In the genomic region with DNA sequence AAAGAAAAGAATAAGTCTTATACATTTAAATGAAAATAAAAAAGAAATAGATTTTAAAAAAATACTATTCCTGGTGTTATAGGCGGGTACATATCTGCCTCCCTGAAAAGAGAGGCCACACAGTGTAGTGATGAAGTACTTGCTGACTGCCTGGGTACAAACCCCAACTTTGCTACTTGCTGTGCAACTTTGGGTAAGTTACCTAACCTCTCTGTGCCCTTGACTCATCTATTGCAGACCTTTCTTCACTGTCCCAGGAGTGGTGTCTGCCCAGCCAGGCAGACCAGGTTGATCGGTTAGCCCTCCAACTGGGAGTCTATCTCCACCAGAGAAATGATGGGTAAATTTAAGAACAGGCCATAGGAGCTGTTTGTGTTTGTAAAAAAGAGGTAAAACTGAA, we compare ENCODE assay signal across 21 cellular contexts.
"Had no signal": no experiment of that assay in that cellular context is flagged by ENCODE, and none has a peak within 500 bp of the region (broad histone marks: within the 10 kb centered on the region; RNA-seq: fewer than 3 reads in every experiment).

No MANE protein-coding gene starts in this region.

- DNase-seq: Karpas-422, KG1, MG63, NCI-H1092 treated with DMSO at 0.1 percent for 48 hours, NCI-H1436, NCI-H187, NCI-H2029, NCI-H2081 treated with DMSO at 0.1 percent for 48 hours, NCI-H2171, NCI-H226, NCI-H446, NCI-H510A, NCI-H524 treated with DMSO at 0.1 percent for 48 hours, NCI-H69, NCI-H774, Right ventricle myocardium superior, RPMI8226, SIG-M5 had no signal

- H3K27me3 ChIP-seq: MG63, SJSA1 had no signal

- H3K9me3 ChIP-seq: MG63 had no signal

- H3K27ac ChIP-seq: HL-60, SJSA1, SK-N-MC had no signal

- H3K4me3 ChIP-seq: MG63, SJSA1, SK-N-MC had no signal

- H3K36me3 ChIP-seq: MG63, SJSA1 had no signal
